In the genomic region with DNA sequence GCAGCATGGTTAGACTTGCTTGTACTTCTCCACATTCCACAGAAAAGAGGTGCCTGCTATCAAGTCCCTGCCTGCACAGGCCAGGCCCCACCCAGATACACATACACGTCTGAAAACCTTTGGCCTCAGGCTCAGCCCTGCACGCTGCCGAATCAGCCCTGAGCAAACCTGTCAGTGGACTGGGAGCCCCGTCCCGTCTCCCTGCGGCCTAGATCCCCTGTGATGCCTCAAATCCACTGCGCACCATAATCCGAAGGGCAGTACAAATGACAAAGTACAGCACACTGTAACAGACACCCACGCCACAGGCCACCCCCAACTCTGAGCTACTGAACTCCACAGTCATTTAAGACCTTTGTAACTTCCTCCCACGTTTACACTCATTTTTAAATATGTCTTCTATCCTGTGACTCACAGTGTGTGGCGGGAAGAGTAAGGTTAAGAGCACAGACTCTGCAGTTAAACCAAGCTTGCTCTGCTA, we compare ENCODE assay signal across 1 cellular context.
TF ChIP-seq lines count a peak whose summit lies in the region.

No MANE protein-coding gene starts in this region.

TF ChIP-seq in GM12878, 131 proteins besides CTCF, POLR2A, EP300 and RAD21 (continued from another document and continues in another):
- TF ChIP-seq, protein P1, sequence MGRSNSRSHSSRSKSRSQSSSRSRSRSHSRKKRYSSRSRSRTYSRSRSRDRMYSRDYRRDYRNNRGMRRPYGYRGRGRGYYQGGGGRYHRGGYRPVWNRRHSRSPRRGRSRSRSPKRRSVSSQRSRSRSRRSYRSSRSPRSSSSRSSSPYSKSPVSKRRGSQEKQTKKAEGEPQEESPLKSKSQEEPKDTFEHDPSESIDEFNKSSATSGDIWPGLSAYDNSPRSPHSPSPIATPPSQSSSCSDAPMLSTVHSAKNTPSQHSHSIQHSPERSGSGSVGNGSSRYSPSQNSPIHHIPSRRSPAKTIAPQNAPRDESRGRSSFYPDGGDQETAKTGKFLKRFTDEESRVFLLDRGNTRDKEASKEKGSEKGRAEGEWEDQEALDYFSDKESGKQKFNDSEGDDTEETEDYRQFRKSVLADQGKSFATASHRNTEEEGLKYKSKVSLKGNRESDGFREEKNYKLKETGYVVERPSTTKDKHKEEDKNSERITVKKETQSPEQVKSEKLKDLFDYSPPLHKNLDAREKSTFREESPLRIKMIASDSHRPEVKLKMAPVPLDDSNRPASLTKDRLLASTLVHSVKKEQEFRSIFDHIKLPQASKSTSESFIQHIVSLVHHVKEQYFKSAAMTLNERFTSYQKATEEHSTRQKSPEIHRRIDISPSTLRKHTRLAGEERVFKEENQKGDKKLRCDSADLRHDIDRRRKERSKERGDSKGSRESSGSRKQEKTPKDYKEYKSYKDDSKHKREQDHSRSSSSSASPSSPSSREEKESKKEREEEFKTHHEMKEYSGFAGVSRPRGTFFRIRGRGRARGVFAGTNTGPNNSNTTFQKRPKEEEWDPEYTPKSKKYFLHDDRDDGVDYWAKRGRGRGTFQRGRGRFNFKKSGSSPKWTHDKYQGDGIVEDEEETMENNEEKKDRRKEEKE (IDR thresholded peaks at IDR 0.05), result no peak
- TF ChIP-seq TARDBP (IDR thresholded peaks at IDR 0.05; ENCODE audit: borderline replicate concordance) (no peak), RUNX3 (IDR thresholded peaks at IDR 0.05; ENCODE audit: low read length) (peak; percentile 65), FOXK2 (IDR thresholded peaks at IDR 0.05) (no peak), CREM (IDR thresholded peaks at IDR 0.05; ENCODE audit: low read depth) (peak; percentile 79; the same call in 1 of the 2 replicates), NR2C1 (IDR thresholded peaks at IDR 0.05) (no peak), DPF2 (IDR thresholded peaks at IDR 0.05) (peak; percentile 91), RFX5 (IDR thresholded peaks at IDR 0.05; ENCODE audit: low read depth, low read length) (no peak), ZZZ3 (IDR thresholded peaks at IDR 0.05; ENCODE audit: control insufficient read depth, insufficient read length, low read depth) (no peak), SIX5 (IDR thresholded peaks at IDR 0.05; ENCODE audit: low read depth, low read length, severe bottlenecking) (no peak), NFYA (IDR thresholded peaks at IDR 0.05; ENCODE audit: borderline replicate concordance, low read depth, low read length) (no peak), SMARCA5 (IDR thresholded peaks at IDR 0.05) (0 out of 2 replicates have a peak, but pooled peaks have one; percentile 76), POU2F2 (IDR thresholded peaks at IDR 0.05; ENCODE audit: borderline replicate concordance, low read depth, low read length) (peak; percentile 56; the same call in 1 of the 3 replicates), RAD51 (IDR thresholded peaks at IDR 0.05) (no peak), RB1 (IDR thresholded peaks at IDR 0.05; ENCODE audit: borderline replicate concordance) (no peak; the same call in 1 of the 2 replicates), BMI1 (IDR thresholded peaks at IDR 0.05; ENCODE audit: borderline replicate concordance) (peak; percentile 46; the same call in 1 of the 2 replicates), BACH1 (IDR thresholded peaks at IDR 0.05; ENCODE audit: borderline replicate concordance) (peak; percentile 48; the same call in 1 of the 2 replicates), SMAD1 (IDR thresholded peaks at IDR 0.05; ENCODE audit: low read depth, partially characterized antibody) (no peak), BHLHE40 (IDR thresholded peaks at IDR 0.05; ENCODE audit: borderline replicate concordance in 1 of 2, low read depth in 2 of 2, low read length in 1 of 2) (peak in 1 of 2 experiments; percentile 16; a peak in 1 of 4 replicates), SREBF2 (IDR thresholded peaks at IDR 0.05; ENCODE audit: low read length) (no peak), NFXL1 (IDR thresholded peaks at IDR 0.05; ENCODE audit: borderline replicate concordance) (no peak), ZNF622 (IDR thresholded peaks at IDR 0.05) (no peak), HDAC2 (IDR thresholded peaks at IDR 0.05) (no peak), MYC (IDR thresholded peaks at IDR 0.05; ENCODE audit: insufficient read depth, insufficient read length, insufficient replicate concordance, low read length, severe bottlenecking) (no peak), EGR1 (IDR thresholded peaks at IDR 0.05; ENCODE audit: borderline replicate concordance in 1 of 2, low read depth in 2 of 2, low read length in 2 of 2) (peak in 1 of 2 experiments; percentile 96; a peak in 2 of 3 replicates), JUNB (IDR thresholded peaks at IDR 0.05) (peak; percentile 82), FOXM1 (IDR thresholded peaks at IDR 0.05; ENCODE audit: low read depth, low read length) (peak; percentile 61; the same call in 1 of the 2 replicates), MTA3 (IDR thresholded peaks at IDR 0.05; ENCODE audit: borderline replicate concordance, low read length) (peak; percentile 57; the same call in 1 of the 2 replicates), HDAC6 (IDR thresholded peaks at IDR 0.05; ENCODE audit: unreplicated experiment) (no peak), MTA2 (IDR thresholded peaks at IDR 0.05; ENCODE audit: low read depth) (peak; percentile 61), YY1 (IDR thresholded peaks at IDR 0.05; ENCODE audit: low read depth, low read length) (peak; percentile 64; the same call in 1 of the 2 replicates), ZBED1 (IDR thresholded peaks at IDR 0.05; ENCODE audit: borderline replicate concordance) (peak; percentile 52; the same call in 1 of the 2 replicates), SUZ12 (IDR thresholded peaks at IDR 0.05; ENCODE audit: unreplicated experiment) (no peak)
- TF ChIP-seq, protein P2, sequence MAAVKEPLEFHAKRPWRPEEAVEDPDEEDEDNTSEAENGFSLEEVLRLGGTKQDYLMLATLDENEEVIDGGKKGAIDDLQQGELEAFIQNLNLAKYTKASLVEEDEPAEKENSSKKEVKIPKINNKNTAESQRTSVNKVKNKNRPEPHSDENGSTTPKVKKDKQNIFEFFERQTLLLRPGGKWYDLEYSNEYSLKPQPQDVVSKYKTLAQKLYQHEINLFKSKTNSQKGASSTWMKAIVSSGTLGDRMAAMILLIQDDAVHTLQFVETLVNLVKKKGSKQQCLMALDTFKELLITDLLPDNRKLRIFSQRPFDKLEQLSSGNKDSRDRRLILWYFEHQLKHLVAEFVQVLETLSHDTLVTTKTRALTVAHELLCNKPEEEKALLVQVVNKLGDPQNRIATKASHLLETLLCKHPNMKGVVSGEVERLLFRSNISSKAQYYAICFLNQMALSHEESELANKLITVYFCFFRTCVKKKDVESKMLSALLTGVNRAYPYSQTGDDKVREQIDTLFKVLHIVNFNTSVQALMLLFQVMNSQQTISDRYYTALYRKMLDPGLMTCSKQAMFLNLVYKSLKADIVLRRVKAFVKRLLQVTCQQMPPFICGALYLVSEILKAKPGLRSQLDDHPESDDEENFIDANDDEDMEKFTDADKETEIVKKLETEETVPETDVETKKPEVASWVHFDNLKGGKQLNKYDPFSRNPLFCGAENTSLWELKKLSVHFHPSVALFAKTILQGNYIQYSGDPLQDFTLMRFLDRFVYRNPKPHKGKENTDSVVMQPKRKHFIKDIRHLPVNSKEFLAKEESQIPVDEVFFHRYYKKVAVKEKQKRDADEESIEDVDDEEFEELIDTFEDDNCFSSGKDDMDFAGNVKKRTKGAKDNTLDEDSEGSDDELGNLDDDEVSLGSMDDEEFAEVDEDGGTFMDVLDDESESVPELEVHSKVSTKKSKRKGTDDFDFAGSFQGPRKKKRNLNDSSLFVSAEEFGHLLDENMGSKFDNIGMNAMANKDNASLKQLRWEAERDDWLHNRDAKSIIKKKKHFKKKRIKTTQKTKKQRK (IDR thresholded peaks at IDR 0.05; ENCODE audit: low read depth, low read length), result no peak
- TF ChIP-seq, protein P3, sequence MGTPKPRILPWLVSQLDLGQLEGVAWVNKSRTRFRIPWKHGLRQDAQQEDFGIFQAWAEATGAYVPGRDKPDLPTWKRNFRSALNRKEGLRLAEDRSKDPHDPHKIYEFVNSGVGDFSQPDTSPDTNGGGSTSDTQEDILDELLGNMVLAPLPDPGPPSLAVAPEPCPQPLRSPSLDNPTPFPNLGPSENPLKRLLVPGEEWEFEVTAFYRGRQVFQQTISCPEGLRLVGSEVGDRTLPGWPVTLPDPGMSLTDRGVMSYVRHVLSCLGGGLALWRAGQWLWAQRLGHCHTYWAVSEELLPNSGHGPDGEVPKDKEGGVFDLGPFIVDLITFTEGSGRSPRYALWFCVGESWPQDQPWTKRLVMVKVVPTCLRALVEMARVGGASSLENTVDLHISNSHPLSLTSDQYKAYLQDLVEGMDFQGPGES (IDR thresholded peaks at IDR 0.05), result no peak
- TF ChIP-seq, protein P4, sequence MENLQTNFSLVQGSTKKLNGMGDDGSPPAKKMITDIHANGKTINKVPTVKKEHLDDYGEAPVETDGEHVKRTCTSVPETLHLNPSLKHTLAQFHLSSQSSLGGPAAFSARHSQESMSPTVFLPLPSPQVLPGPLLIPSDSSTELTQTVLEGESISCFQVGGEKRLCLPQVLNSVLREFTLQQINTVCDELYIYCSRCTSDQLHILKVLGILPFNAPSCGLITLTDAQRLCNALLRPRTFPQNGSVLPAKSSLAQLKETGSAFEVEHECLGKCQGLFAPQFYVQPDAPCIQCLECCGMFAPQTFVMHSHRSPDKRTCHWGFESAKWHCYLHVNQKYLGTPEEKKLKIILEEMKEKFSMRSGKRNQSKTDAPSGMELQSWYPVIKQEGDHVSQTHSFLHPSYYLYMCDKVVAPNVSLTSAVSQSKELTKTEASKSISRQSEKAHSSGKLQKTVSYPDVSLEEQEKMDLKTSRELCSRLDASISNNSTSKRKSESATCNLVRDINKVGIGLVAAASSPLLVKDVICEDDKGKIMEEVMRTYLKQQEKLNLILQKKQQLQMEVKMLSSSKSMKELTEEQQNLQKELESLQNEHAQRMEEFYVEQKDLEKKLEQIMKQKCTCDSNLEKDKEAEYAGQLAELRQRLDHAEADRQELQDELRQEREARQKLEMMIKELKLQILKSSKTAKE (IDR thresholded peaks at IDR 0.05; ENCODE audit: low read depth, poor library complexity, severe bottlenecking), result peak; percentile 23
- TF ChIP-seq, protein P5, sequence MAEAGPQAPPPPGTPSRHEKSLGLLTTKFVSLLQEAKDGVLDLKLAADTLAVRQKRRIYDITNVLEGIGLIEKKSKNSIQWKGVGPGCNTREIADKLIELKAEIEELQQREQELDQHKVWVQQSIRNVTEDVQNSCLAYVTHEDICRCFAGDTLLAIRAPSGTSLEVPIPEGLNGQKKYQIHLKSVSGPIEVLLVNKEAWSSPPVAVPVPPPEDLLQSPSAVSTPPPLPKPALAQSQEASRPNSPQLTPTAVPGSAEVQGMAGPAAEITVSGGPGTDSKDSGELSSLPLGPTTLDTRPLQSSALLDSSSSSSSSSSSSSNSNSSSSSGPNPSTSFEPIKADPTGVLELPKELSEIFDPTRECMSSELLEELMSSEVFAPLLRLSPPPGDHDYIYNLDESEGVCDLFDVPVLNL (IDR thresholded peaks at IDR 0.05; ENCODE audit: low read depth, low read length), result 0 out of 2 replicates have a peak, but pooled peaks have one; percentile 5
- TF ChIP-seq, protein P6, sequence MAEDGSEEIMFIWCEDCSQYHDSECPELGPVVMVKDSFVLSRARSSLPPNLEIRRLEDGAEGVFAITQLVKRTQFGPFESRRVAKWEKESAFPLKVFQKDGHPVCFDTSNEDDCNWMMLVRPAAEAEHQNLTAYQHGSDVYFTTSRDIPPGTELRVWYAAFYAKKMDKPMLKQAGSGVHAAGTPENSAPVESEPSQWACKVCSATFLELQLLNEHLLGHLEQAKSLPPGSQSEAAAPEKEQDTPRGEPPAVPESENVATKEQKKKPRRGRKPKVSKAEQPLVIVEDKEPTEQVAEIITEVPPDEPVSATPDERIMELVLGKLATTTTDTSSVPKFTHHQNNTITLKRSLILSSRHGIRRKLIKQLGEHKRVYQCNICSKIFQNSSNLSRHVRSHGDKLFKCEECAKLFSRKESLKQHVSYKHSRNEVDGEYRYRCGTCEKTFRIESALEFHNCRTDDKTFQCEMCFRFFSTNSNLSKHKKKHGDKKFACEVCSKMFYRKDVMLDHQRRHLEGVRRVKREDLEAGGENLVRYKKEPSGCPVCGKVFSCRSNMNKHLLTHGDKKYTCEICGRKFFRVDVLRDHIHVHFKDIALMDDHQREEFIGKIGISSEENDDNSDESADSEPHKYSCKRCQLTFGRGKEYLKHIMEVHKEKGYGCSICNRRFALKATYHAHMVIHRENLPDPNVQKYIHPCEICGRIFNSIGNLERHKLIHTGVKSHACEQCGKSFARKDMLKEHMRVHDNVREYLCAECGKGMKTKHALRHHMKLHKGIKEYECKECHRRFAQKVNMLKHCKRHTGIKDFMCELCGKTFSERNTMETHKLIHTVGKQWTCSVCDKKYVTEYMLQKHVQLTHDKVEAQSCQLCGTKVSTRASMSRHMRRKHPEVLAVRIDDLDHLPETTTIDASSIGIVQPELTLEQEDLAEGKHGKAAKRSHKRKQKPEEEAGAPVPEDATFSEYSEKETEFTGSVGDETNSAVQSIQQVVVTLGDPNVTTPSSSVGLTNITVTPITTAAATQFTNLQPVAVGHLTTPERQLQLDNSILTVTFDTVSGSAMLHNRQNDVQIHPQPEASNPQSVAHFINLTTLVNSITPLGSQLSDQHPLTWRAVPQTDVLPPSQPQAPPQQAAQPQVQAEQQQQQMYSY (CRISPR knock-in tag; IDR thresholded peaks at IDR 0.05), result no peak
- TF ChIP-seq, protein P7, sequence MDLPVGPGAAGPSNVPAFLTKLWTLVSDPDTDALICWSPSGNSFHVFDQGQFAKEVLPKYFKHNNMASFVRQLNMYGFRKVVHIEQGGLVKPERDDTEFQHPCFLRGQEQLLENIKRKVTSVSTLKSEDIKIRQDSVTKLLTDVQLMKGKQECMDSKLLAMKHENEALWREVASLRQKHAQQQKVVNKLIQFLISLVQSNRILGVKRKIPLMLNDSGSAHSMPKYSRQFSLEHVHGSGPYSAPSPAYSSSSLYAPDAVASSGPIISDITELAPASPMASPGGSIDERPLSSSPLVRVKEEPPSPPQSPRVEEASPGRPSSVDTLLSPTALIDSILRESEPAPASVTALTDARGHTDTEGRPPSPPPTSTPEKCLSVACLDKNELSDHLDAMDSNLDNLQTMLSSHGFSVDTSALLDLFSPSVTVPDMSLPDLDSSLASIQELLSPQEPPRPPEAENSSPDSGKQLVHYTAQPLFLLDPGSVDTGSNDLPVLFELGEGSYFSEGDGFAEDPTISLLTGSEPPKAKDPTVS (IDR thresholded peaks at IDR 0.05; ENCODE audit: low read depth, low read length), result no peak
- TF ChIP-seq, protein P8, sequence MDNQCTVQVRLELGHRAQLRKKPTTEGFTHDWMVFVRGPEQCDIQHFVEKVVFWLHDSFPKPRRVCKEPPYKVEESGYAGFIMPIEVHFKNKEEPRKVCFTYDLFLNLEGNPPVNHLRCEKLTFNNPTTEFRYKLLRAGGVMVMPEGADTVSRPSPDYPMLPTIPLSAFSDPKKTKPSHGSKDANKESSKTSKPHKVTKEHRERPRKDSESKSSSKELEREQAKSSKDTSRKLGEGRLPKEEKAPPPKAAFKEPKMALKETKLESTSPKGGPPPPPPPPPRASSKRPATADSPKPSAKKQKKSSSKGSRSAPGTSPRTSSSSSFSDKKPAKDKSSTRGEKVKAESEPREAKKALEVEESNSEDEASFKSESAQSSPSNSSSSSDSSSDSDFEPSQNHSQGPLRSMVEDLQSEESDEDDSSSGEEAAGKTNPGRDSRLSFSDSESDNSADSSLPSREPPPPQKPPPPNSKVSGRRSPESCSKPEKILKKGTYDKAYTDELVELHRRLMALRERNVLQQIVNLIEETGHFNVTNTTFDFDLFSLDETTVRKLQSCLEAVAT (IDR thresholded peaks at IDR 0.05), result peak; percentile 91
